ENCODE assay signal across 26 cellular contexts in the genomic region with DNA sequence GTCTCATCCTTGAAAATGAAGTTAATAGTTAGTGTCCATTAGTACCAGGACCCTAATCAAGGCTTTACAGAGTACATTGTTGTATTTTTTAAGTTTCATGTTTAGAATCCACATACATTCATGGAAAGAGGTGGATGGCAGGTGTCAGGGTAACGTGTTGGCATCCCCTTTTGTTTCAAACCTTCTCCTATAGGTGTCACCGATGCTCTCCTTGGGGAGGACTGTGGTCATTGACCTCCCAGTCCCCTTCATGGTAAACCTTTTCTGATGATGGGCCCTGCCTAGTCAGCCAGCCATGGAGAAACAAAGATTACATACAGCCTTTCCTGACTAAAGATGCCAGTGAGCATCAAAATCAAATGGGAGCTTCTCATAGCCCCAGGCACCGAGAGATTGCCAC.
DNase-seq lines count a peak whose midpoint lies in the region; ATAC-seq and TF ChIP-seq lines count a peak whose summit lies in the region.
"Had no signal": no experiment of that assay in that cellular context is flagged by ENCODE, and none has a peak within 500 bp of the region (broad histone marks: within the 10 kb centered on the region; RNA-seq: fewer than 3 reads in every experiment).

No MANE protein-coding gene starts in this region.

- no peaks in the 10 kb centered on the region for H3K4me1 ChIP-seq in OCI-LY7 (ENCODE audit: insufficient read depth, low read length, poor library complexity, severe bottlenecking)
- H3K4me1 ChIP-seq in neural progenitor cell = peaks cover 10% of the 10 kb centered on the region
- no peaks in the 10 kb centered on the region for H3K4me1 ChIP-seq in mucosa of descending colon (ENCODE audit: low read depth)
- H3K4me1 ChIP-seq: psoas muscle, sigmoid colon, tibial nerve had no signal

- no peaks in the 10 kb centered on the region for H3K27me3 Mint-ChIP-seq in activated T-cell treated with anti-CD3 and anti-CD28 coated beads, Interleukin-2, amount 50 U/mL, for 24 hours
- no peaks in the 10 kb centered on the region for H3K27me3 Mint-ChIP-seq in central memory CD8-positive, alpha-beta T cell
- no peaks in the 10 kb centered on the region for H3K27me3 Mint-ChIP-seq in neural progenitor cell (ENCODE audit: insufficient read depth, low read depth)

- peaks cover 76% of the 10 kb centered on the region for H3K4me1 Mint-ChIP-seq in activated T-cell treated with anti-CD3 and anti-CD28 coated beads, Interleukin-2, amount 50 U/mL, for 24 hours (ENCODE audit: low read depth)
- peaks cover 56% of the 10 kb centered on the region for H3K4me1 Mint-ChIP-seq in central memory CD8-positive, alpha-beta T cell
- peaks cover 14% of the 10 kb centered on the region for H3K4me1 Mint-ChIP-seq in neural progenitor cell

- H3K27ac ChIP-seq in OCI-LY7 (ENCODE audit: low read depth, low read length, poor library complexity, severe bottlenecking) (no peak overlapping the region), neural progenitor cell (no peak overlapping the region)
- H3K27ac ChIP-seq: psoas muscle, sigmoid colon, tibial nerve had no signal

- DNase-seq in activated T-cell treated with anti-CD3 and anti-CD28 coated beads, Interleukin-2, amount 50 U/mL, for 24 hours = no peak
- no peak for DNase-seq in activated T-cell treated with anti-CD3 and anti-CD28 coated beads for 4 hours
- no peak for DNase-seq in OCI-LY7 (ENCODE audit: low spot score)
- no peak for DNase-seq in central memory CD8-positive, alpha-beta T cell (ENCODE audit: low spot score in 2 of 2)
- no peak for DNase-seq in neural progenitor cell (ENCODE audit: low spot score)
- DNase-seq in mucosa of descending colon = no peak
- no peak for DNase-seq in stimulated activated CD4-positive, alpha-beta T cell treated with anti-CD3 and anti-CD28 coated beads, Interleukin-2, amount 100 ng/mL, for 24 hours
- DNase-seq: activated CD4-positive, CD25-positive, alpha-beta regulatory T cell treated with anti-CD3 and anti-CD28 coated beads, Interleukin-2, amount 50 U/mL, for 72 hours; activated CD8-positive, alpha-beta memory T cell treated with anti-CD3 and anti-CD28 coated beads, Interleukin-2, amount 50 U/mL, for 4 hours; activated effector memory CD4-positive, alpha-beta T cell treated with Interleukin-2 at 50 U/mL for 16 hours; cortex of kidney; DMS79 treated with DMSO at 0.1 percent for 48 hours; GDM1; left ventricle myocardium superior; NCI-H2029 treated with DMSO at 0.1 percent for 48 hours; NCI-H524 treated with DMSO at 0.1 percent for 48 hours; psoas muscle; sigmoid colon; SK-N-SH; stimulated activated CD4-positive, alpha-beta T cell treated with anti-CD3 and anti-CD28 coated beads, Interleukin-12 subunit alpha, Interleukin-12 subunit beta, amount 100 ng/mL, for 4 hours; stimulated activated CD4-positive, alpha-beta T cell treated with anti-CD3 and anti-CD28 coated beads, Interleukin-4, amount 100 ng/mL, for 1 hour had no signal

- H3F3A ChIP-seq in neural progenitor cell (ENCODE audit: low read depth) = no peaks in the 10 kb centered on the region

- CTCF ChIA-PET in OCI-LY7 (lab: Charles Lee; ENCODE audit: unreplicated experiment) = no interaction called here

- H4K20me1 ChIP-seq in OCI-LY7 (ENCODE audit: insufficient read depth, low read length) = no peaks in the 10 kb centered on the region
- H4K20me1 ChIP-seq in neural progenitor cell (ENCODE audit: low read depth) = no peaks in the 10 kb centered on the region

- TF ChIP-seq CTCF in OCI-LY7 (conservative IDR thresholded peaks at IDR 0.05; ENCODE audit: low read length) (0 out of 2 replicates have a peak, but pooled peaks have one; percentile 27), neural progenitor cell (IDR thresholded peaks at IDR 0.05) (no peak), mucosa of descending colon (IDR thresholded peaks at IDR 0.05) (no peak)

- H3K4me2 ChIP-seq in OCI-LY7 (ENCODE audit: low read length) (no peak overlapping the region), neural progenitor cell (peak overlapping the region; percentile 24)
- H3K4me2 ChIP-seq: SK-N-SH had no signal

- no peak overlapping the region for H3K4me3 Mint-ChIP-seq in activated T-cell treated with anti-CD3 and anti-CD28 coated beads, Interleukin-2, amount 50 U/mL, for 24 hours
- H3K4me3 Mint-ChIP-seq in central memory CD8-positive, alpha-beta T cell = peak overlapping the region; percentile 69
- no peak overlapping the region for H3K4me3 Mint-ChIP-seq in neural progenitor cell

- H3K27me3 ChIP-seq in neural progenitor cell = no peaks in the 10 kb centered on the region
- H3K27me3 ChIP-seq: sigmoid colon, tibial nerve had no signal

- H3K9ac ChIP-seq in neural progenitor cell = no peak overlapping the region
- H3K9ac ChIP-seq: SK-N-SH had no signal

- no peaks in the 10 kb centered on the region for H3K79me2 ChIP-seq in OCI-LY7 (ENCODE audit: insufficient read depth, low read depth, low read length)
- H3K79me2 ChIP-seq in neural progenitor cell (ENCODE audit: low read depth) = no peaks in the 10 kb centered on the region

- H3K9me3 ChIP-seq in OCI-LY7 (ENCODE audit: low read length) (0 out of 2 replicates have a peak, but pooled peaks cover 4% of the 10 kb centered on the region), neural progenitor cell (ENCODE audit: low read depth) (no peaks in the 10 kb centered on the region), mucosa of descending colon (no peaks in the 10 kb centered on the region)
- H3K9me3 ChIP-seq: psoas muscle, SK-N-SH, tibial nerve had no signal

- no peaks in the 10 kb centered on the region for H3K9me2 ChIP-seq in OCI-LY7 (ENCODE audit: insufficient read depth, low read length)
- H3K9me2 ChIP-seq: SK-N-SH had no signal

- no peak overlapping the region for H2AFZ ChIP-seq in OCI-LY7 (ENCODE audit: low read length)
- H2AFZ ChIP-seq in neural progenitor cell (replicated peaks) = no peak overlapping the region

- intact Hi-C loops in OCI-LY7 (cut with micrococcal nuclease; ENCODE audit: unreplicated experiment) = no loop called here
- intact Hi-C loops in mucosa of descending colon (cut with DNase I, micrococcal nuclease) = no loop called here

- no peak for ATAC-seq in central memory CD8-positive, alpha-beta T cell (replicated peaks; ENCODE audit: extremely low read depth, poor library complexity, severe bottlenecking)
- no peak for ATAC-seq in mucosa of descending colon
- ATAC-seq: esophagus mucosa, HCT116, HepG2, left ventricle myocardium superior, psoas muscle, Right ventricle myocardium inferior had no signal

- POLR2A ChIA-PET in OCI-LY7 (lab: Charles Lee) = no interaction called here

- H3K9me3 Mint-ChIP-seq in activated T-cell treated with anti-CD3 and anti-CD28 coated beads, Interleukin-2, amount 50 U/mL, for 24 hours = peaks cover 8% of the 10 kb centered on the region
- peaks cover 5% of the 10 kb centered on the region for H3K9me3 Mint-ChIP-seq in central memory CD8-positive, alpha-beta T cell
- no peaks in the 10 kb centered on the region for H3K9me3 Mint-ChIP-seq in neural progenitor cell

- no peaks in the 10 kb centered on the region for H3K36me3 ChIP-seq in OCI-LY7 (ENCODE audit: insufficient read depth, low read length)
- H3K36me3 ChIP-seq in neural progenitor cell = no peaks in the 10 kb centered on the region
- H3K36me3 ChIP-seq in mucosa of descending colon (ENCODE audit: low read depth) = no peaks in the 10 kb centered on the region
- H3K36me3 ChIP-seq: sigmoid colon, tibial nerve had no signal

- no TSS peak for BruUV-seq in OCI-LY7 (replicated peaks; lab: Mats Ljungman, UMichigan)

- H3K4me3 ChIP-seq in OCI-LY7 (ENCODE audit: low read depth, low read length, poor library complexity, severe bottlenecking) (no peak overlapping the region), neural progenitor cell (no peak overlapping the region), mucosa of descending colon (no peak overlapping the region)
- H3K4me3 ChIP-seq: psoas muscle, sigmoid colon, tibial nerve had no signal

- H3K36me3 Mint-ChIP-seq in activated T-cell treated with anti-CD3 and anti-CD28 coated beads, Interleukin-2, amount 50 U/mL, for 24 hours (ENCODE audit: low read depth) = peaks cover 4% of the 10 kb centered on the region
- H3K36me3 Mint-ChIP-seq in central memory CD8-positive, alpha-beta T cell (ENCODE audit: insufficient read depth) = peaks cover 1% of the 10 kb centered on the region
- H3K36me3 Mint-ChIP-seq in neural progenitor cell = no peaks in the 10 kb centered on the region

- peak overlapping the region; percentile 92 for H3K27ac Mint-ChIP-seq in activated T-cell treated with anti-CD3 and anti-CD28 coated beads, Interleukin-2, amount 50 U/mL, for 24 hours
- H3K27ac Mint-ChIP-seq in central memory CD8-positive, alpha-beta T cell (ENCODE audit: low read depth) = no peak overlapping the region
- H3K27ac Mint-ChIP-seq in neural progenitor cell = no peak overlapping the region
